1 cellular context compared by ENCODE assay signal in genomic region chr16:11160676-11161115, GRCh38.
TF ChIP-seq lines count a peak whose summit lies in the region.

No MANE protein-coding gene starts in this region.

TF ChIP-seq in HEK293, 187 proteins besides CTCF, POLR2A, EP300 and RAD21 (continued from another document):
- TF ChIP-seq ZNF26 (tag by site-specific recombination; IDR thresholded peaks at IDR 0.05), result no peak
- TF ChIP-seq, protein P1, sequence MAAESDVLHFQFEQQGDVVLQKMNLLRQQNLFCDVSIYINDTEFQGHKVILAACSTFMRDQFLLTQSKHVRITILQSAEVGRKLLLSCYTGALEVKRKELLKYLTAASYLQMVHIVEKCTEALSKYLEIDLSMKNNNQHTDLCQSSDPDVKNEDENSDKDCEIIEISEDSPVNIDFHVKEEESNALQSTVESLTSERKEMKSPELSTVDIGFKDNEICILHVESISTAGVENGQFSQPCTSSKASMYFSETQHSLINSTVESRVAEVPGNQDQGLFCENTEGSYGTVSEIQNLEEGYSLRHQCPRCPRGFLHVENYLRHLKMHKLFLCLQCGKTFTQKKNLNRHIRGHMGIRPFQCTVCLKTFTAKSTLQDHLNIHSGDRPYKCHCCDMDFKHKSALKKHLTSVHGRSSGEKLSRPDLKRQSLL (tag by site-specific recombination; IDR thresholded peaks at IDR 0.05), result no peak
- no peak for TF ChIP-seq ZFP3 (tag by site-specific recombination; IDR thresholded peaks at IDR 0.05; ENCODE audit: low read depth)
